9 cellular contexts compared by ENCODE assay signal in genomic region chr2:219104107-219105050, GRCh38. TPM values are rescaled to one million over a fixed set of nuclear protein-coding genes. Genes with fewer than 3 reads are reported as not detected.
A peak's percentile ranks its signal among the peaks of the same experiment; 100 is the strongest.
DNase-seq lines count a peak whose midpoint lies in the region; ATAC-seq and TF ChIP-seq lines count a peak whose summit lies in the region.
"Had no signal": no experiment of that assay in that cellular context is flagged by ENCODE, and none has a peak within 500 bp of the region (broad histone marks: within the 10 kb centered on the region; RNA-seq: fewer than 3 reads in every experiment).

No MANE protein-coding gene starts in this region.

- H3K27me3 Mint-ChIP-seq in activated T-helper 17 cell treated with anti-CD3 and anti-CD28 coated beads, Interleukin-2, amount 50 U/mL, for 72 hours = no peaks in the 10 kb centered on the region

- peak; percentile 70 for TF ChIP-seq CTCF in upper lobe of right lung (IDR thresholded peaks at IDR 0.05)

- H3K9me3 ChIP-seq in upper lobe of right lung = no peaks in the 10 kb centered on the region

- peaks cover 12% of the 10 kb centered on the region for H3K4me1 Mint-ChIP-seq in activated T-helper 17 cell treated with anti-CD3 and anti-CD28 coated beads, Interleukin-2, amount 50 U/mL, for 72 hours

- no peaks in the 10 kb centered on the region for H3K9me3 Mint-ChIP-seq in activated T-helper 17 cell treated with anti-CD3 and anti-CD28 coated beads, Interleukin-2, amount 50 U/mL, for 72 hours

- no peak overlapping the region for H3K4me3 ChIP-seq in upper lobe of right lung

- DNase-seq in COR-L47 (lab: John Stamatoyannopoulos, UW) = peak; percentile 22
- DNase-seq in GM19238 (ENCODE audit: insufficient read length, low spot score) = peak; percentile 32
- DNase-seq in NCI-H1694 treated with DMSO at 0.1 percent for 48 hours (lab: John Stamatoyannopoulos, UW) = peak; percentile 78
- DNase-seq in iris pigment epithelial cell (ENCODE audit: low read depth) = peak; percentile 46
- no peak for DNase-seq in upper lobe of right lung
- DNase-seq in middle frontal gyrus (ENCODE audit: extremely low spot score, low spot score) = no peak

- peak overlapping the region; percentile 41 for H3K27ac Mint-ChIP-seq in activated T-helper 17 cell treated with anti-CD3 and anti-CD28 coated beads, Interleukin-2, amount 50 U/mL, for 72 hours

- intact Hi-C loops in upper lobe of right lung (cut with DNase I) = no loop called here

- peaks cover 18% of the 10 kb centered on the region for H3K4me1 ChIP-seq in upper lobe of right lung

- H3K4me3 Mint-ChIP-seq in activated T-helper 17 cell treated with anti-CD3 and anti-CD28 coated beads, Interleukin-2, amount 50 U/mL, for 72 hours = peak overlapping the region; percentile 33

- ATAC-seq in activated T-helper 17 cell treated with anti-CD3 and anti-CD28 coated beads, Interleukin-2, amount 50 U/mL, for 72 hours (replicated peaks) = peak; percentile 61
- peak; percentile 77 for ATAC-seq in upper lobe of right lung
- ATAC-seq in HG03039 (IDR thresholded peaks at IDR 0.05; ENCODE audit: unreplicated experiment) = no peak

- peaks cover 12% of the 10 kb centered on the region for H3K36me3 Mint-ChIP-seq in activated T-helper 17 cell treated with anti-CD3 and anti-CD28 coated beads, Interleukin-2, amount 50 U/mL, for 72 hours (ENCODE audit: low read depth)

- H3K36me3 ChIP-seq in upper lobe of right lung = no peaks in the 10 kb centered on the region

- no peaks in the 10 kb centered on the region for H3K27me3 ChIP-seq in upper lobe of right lung

- no peak overlapping the region for H3K27ac ChIP-seq in upper lobe of right lung

RNA-seq across cellular contexts. Expression of gene IHH, which starts 43.7 kb away (rescaled TPM):
- total RNA-seq in activated T-helper 17 cell treated with anti-CD3 and anti-CD28 coated beads, Interleukin-2, amount 50 U/mL, for 72 hours = under 1 TPM; 0.28 to 0.29 TPM
- 0.69 TPM for total RNA-seq in upper lobe of right lung
- total RNA-seq: T-helper 1 cell treated with Interleukin-12 subunit alpha and Interleukin-12 subunit beta and Interleukin-4 antibody, amounts not matched to agents 30 ng/mL and 1 ng/mL, for 36 hours had no signal

RNA-seq across cellular contexts. Expression of gene NHEJ1, which starts 56.2 kb away (rescaled TPM):
- total RNA-seq in activated T-helper 17 cell treated with anti-CD3 and anti-CD28 coated beads, Interleukin-2, amount 50 U/mL, for 72 hours = 10 to 100 TPM; 24.1 to 26.6 TPM
- total RNA-seq in upper lobe of right lung = 14.3 TPM

Comparison
In these comparisons a context has a peak if more than half of its experiments do, and no peak if none do; other contexts are left out.
1. DNase-seq: peak in COR-L47 (single experiment), GM19238 (single experiment), NCI-H1694 treated with DMSO at 0.1 percent for 48 hours (single experiment) and iris pigment epithelial cell (single experiment); none in upper lobe of right lung (single experiment) and middle frontal gyrus (single experiment).